ENCODE assay signal across 24 cellular contexts in the genomic region with DNA sequence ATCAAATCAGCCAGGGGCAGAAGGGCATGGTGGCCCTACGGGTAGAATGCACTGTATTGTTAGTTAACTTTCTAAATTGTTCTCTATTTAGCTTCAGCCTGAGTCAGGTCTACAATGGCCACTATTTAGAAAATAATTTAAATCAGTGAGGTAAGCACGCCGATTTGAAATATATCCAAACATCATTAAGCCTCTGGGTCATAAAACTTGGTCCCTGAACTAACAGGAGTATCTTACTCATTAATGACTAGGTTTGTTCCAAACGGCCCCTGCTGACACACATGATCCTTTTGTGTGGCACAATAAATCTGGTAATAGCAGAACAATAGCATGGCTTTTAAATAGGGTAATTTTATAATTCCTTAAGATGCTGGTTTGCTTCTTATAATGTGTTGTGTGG. TPM values are rescaled to one million over a fixed set of nuclear protein-coding genes. Genes with fewer than 3 reads are reported as not detected.
A peak's percentile ranks its signal among the peaks of the same experiment; 100 is the strongest.
DNase-seq lines count a peak whose midpoint lies in the region; ATAC-seq and TF ChIP-seq lines count a peak whose summit lies in the region.
"Had no signal": no experiment of that assay in that cellular context is flagged by ENCODE, and none has a peak within 500 bp of the region (broad histone marks: within the 10 kb centered on the region; RNA-seq: fewer than 3 reads in every experiment).

No MANE protein-coding gene starts in this region.

- H4K20me1 ChIP-seq in neural progenitor cell (ENCODE audit: low read depth) = peaks cover 59% of the 10 kb centered on the region

- in situ Hi-C loops in astrocyte of the spinal cord (cut with HindIII; ENCODE audit: low sequenced_read_pairs) = no loop called here

- H3K36me3 ChIP-seq in neural progenitor cell = peaks cover 8% of the 10 kb centered on the region
- H3K36me3 ChIP-seq: uterus had no signal

- H3K9ac ChIP-seq in neural progenitor cell = no peak overlapping the region

- no peaks in the 10 kb centered on the region for H3K27me3 Mint-ChIP-seq in neural progenitor cell (ENCODE audit: insufficient read depth, low read depth)
- H3K27me3 Mint-ChIP-seq: activated CD4-positive, alpha-beta T cell treated with anti-CD3 and anti-CD28 coated beads, Interleukin-2, amount 10 ng/mL, durations not matched to agents 7 days and 5 days; CD4-positive, alpha-beta T cell; memory B cell had no signal

- H3K27ac Mint-ChIP-seq in neural progenitor cell = no peak overlapping the region
- H3K27ac Mint-ChIP-seq: activated CD4-positive, alpha-beta T cell treated with anti-CD3 and anti-CD28 coated beads, Interleukin-2, amount 10 ng/mL, durations not matched to agents 7 days and 5 days; CD4-positive, alpha-beta T cell; endodermal cell; memory B cell; WTC11 had no signal

- ATAC-seq in HG02870 (IDR thresholded peaks at IDR 0.05; ENCODE audit: unreplicated experiment) = no peak
- no peak for ATAC-seq in HG02970 (IDR thresholded peaks at IDR 0.05; ENCODE audit: low FRiP score, unreplicated experiment)
- ATAC-seq in HG02840 (IDR thresholded peaks at IDR 0.05; ENCODE audit: low FRiP score, unreplicated experiment) = no peak
- ATAC-seq: WTC11 had no signal

- H3K9me3 Mint-ChIP-seq in neural progenitor cell = no peaks in the 10 kb centered on the region
- H3K9me3 Mint-ChIP-seq: activated CD4-positive, alpha-beta T cell treated with anti-CD3 and anti-CD28 coated beads, Interleukin-2, amount 10 ng/mL, durations not matched to agents 7 days and 5 days; CD4-positive, alpha-beta T cell; endodermal cell; memory B cell; WTC11 had no signal

- TF ChIP-seq CTCF in astrocyte of the spinal cord (IDR thresholded peaks at IDR 0.05; ENCODE audit: low read depth, low read length) (no peak), neural progenitor cell (IDR thresholded peaks at IDR 0.05) (no peak)

- H3K27me3 ChIP-seq in neural progenitor cell = no peaks in the 10 kb centered on the region
- H3K27me3 ChIP-seq: esophagus squamous epithelium, Peyer's patch, uterus had no signal

- peaks cover 18% of the 10 kb centered on the region for H3K4me1 Mint-ChIP-seq in neural progenitor cell
- H3K4me1 Mint-ChIP-seq: WTC11 had no signal

- no peak overlapping the region for H3K4me3 Mint-ChIP-seq in neural progenitor cell
- H3K4me3 Mint-ChIP-seq: activated CD4-positive, alpha-beta T cell treated with anti-CD3 and anti-CD28 coated beads, Interleukin-2, amount 10 ng/mL, durations not matched to agents 7 days and 5 days; CD4-positive, alpha-beta T cell; endodermal cell; memory B cell; WTC11 had no signal

- H3K4me3 ChIP-seq in astrocyte of the spinal cord (ENCODE audit: low read depth, low read length) = no peak overlapping the region
- H3K4me3 ChIP-seq in neural progenitor cell = no peak overlapping the region
- H3K4me3 ChIP-seq: esophagus squamous epithelium, Peyer's patch, prostate gland, uterus had no signal

- H3K9me3 ChIP-seq in neural progenitor cell (ENCODE audit: low read depth) = no peaks in the 10 kb centered on the region
- H3K9me3 ChIP-seq: esophagus squamous epithelium, Peyer's patch, prostate gland, uterus had no signal

- peaks cover 12% of the 10 kb centered on the region for H3K4me1 ChIP-seq in neural progenitor cell
- H3K4me1 ChIP-seq: prostate gland, uterus had no signal

- DNase-seq in NCI-H748 (lab: John Stamatoyannopoulos, UW; ENCODE audit: unreplicated experiment) = peak; percentile 53
- no peak for DNase-seq in NCI-H748 treated with DMSO at 0.1 percent for 48 hours (lab: John Stamatoyannopoulos, UW)
- DNase-seq in NCI-H1105 (lab: John Stamatoyannopoulos, UW) = peak; percentile 12
- peak; percentile 35 for DNase-seq in astrocyte of the spinal cord (ENCODE audit: low read depth, low spot score)
- DNase-seq in neural progenitor cell (ENCODE audit: low spot score) = peak; percentile 15
- DNase-seq: activated CD4-positive, alpha-beta T cell treated with anti-CD3 and anti-CD28 coated beads, Interleukin-2, amount 10 ng/mL, durations not matched to agents 7 days and 5 days; activated naive CD4-positive, alpha-beta T cell treated with Interleukin-2 at 50 U/mL for 16 hours; amygdala; CD4-positive, alpha-beta T cell; DMS 273 treated with DMSO at 0.1 percent for 48 hours; endodermal cell; esophagus squamous epithelium; NCI-H2171; NCI-H510A; Peyer's patch; SIG-M5; stimulated activated naive CD4-positive, alpha-beta T cell treated with Interleukin-2 at 50 U/mL for 16 hours; uterus had no signal

- no peak overlapping the region for H2AFZ ChIP-seq in neural progenitor cell (replicated peaks)

- H3K36me3 Mint-ChIP-seq in neural progenitor cell = peaks cover 57% of the 10 kb centered on the region

- H3K4me2 ChIP-seq in neural progenitor cell = peak overlapping the region; percentile 27

- H3K79me2 ChIP-seq in neural progenitor cell (ENCODE audit: low read depth) = no peaks in the 10 kb centered on the region

- no peaks in the 10 kb centered on the region for H3F3A ChIP-seq in neural progenitor cell (ENCODE audit: low read depth)

- no peak overlapping the region for H3K27ac ChIP-seq in neural progenitor cell
- H3K27ac ChIP-seq: esophagus squamous epithelium, Peyer's patch, prostate gland, uterus had no signal

RNA-seq across cellular contexts. Expression of a gene that starts 48.4 kb away (rescaled TPM):
- 30.8 and 37.0 TPM in 2 replicates for total RNA-seq in neural progenitor cell (ENCODE audit: low replicate concordance)

RNA-seq across cellular contexts. Expression of a gene that starts 59.5 kb away (rescaled TPM):
- total RNA-seq in neural progenitor cell (ENCODE audit: low replicate concordance) = 0.03 TPM in 1 of 2 replicates, not detected in the other
